In the genomic region with DNA sequence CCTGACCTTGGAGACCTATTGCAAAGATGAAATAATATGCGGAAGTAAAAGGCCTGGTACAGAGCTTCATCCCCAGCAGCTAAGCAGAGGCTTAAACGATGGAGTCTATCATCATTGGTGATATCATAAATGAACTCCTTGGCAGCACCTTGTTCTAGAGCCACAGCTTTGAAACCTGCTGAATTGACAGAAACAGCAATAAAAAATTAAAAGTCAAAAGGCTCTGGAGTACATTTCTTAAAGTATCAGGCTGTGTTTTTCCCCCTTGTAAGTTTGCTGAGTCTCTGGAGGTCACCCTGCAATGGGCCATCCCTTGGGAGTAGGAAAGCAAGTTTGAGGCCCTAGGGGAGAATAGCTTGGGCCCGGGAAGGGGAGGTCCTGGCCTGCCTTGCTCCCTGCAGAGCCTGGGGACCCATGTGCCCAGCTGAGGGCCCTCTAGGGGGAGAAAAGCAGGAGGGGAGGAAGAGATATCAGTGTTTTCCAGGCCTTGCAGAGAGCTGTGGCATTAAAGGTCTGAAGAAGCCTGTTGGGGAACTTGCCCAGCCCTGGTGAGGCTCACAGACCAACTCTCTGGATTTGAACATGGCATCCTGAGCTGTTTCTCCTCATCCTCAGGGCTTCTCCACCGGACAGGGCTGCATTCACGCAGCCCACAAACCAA, we compare ENCODE assay signal across 1 cellular context.
TF ChIP-seq lines count a peak whose summit lies in the region.

No MANE protein-coding gene starts in this region.

TF ChIP-seq in IMR-90, 13 proteins besides CTCF, POLR2A, EP300 and RAD21:
- TF ChIP-seq MAFK (IDR thresholded peaks at IDR 0.05; ENCODE audit: low read depth, low read length) = 0 out of 2 replicates have a peak, but pooled peaks have one; percentile 18
- no peak for TF ChIP-seq SMC3 (IDR thresholded peaks at IDR 0.05; ENCODE audit: low read depth, low read length)
- TF ChIP-seq BHLHE40 (IDR thresholded peaks at IDR 0.05; ENCODE audit: low read depth, low read length) = no peak
TF ChIP-seq in IMR-90: peak in this region for 1.
